In genomic region chr9:27529316-27530278, GRCh38 we compare ENCODE assay signal across 8 cellular contexts. TPM values are rescaled to one million over a fixed set of nuclear protein-coding genes. Genes with fewer than 3 reads are reported as not detected.
DNase-seq lines count a peak whose midpoint lies in the region; ATAC-seq, FAIRE-seq and TF ChIP-seq lines count a peak whose summit lies in the region.

Gene MOB3B (minus strand): TSS chr9:27529814. CDS start chr9:27455550, 74,264 bp downstream.

- peak within 1 kb of the TSS; percentile 75; the same call in 1 of the 2 replicates for H2BK12ac ChIP-seq in H1 (ENCODE audit: low read depth, low read length)

- no peaks in the 10 kb centered on the region for H3K36me3 ChIP-seq in H1 (ENCODE audit: control insufficient read depth in 2 of 4, insufficient read depth in 4 of 4, low read length in 3 of 4)

- peaks cover 2 to 11% (median 6%) of the 10 kb centered on the region in 4 experiments; a peak in 5 of 7 replicates for H3K4me1 ChIP-seq in H1 (replicated peaks in 1 of 4; ENCODE audit: control insufficient read depth in 3 of 4, insufficient read depth in 4 of 4, low read length in 3 of 4)

- H3K4me3 ChIP-seq in AG10803 (ENCODE audit: low read length) (peak within 1 kb of the TSS; percentile 66), H1 (ENCODE audit: extremely low read depth in 1 of 4, insufficient read depth in 2 of 4, low read depth in 3 of 4, low read length in 4 of 4) (peak within 1 kb of the TSS; percentile 79 to 95 (median 86))

- peak; percentile 83 to 85 for TF ChIP-seq RAD21 in H1 (IDR thresholded peaks at IDR 0.05 in 1 of 2, conservative IDR thresholded peaks at IDR 0.05 in 1 of 2; ENCODE audit: low read depth in 2 of 2, low read length in 2 of 2)

- no peak within 1 kb of the TSS for H3K14ac ChIP-seq in H1 (ENCODE audit: insufficient read length)

- peak within 1 kb of the TSS; percentile 58 to 81 (median 70) for H3K9ac ChIP-seq in H1 (replicated peaks in 1 of 4; ENCODE audit: extremely low read depth in 1 of 4, low read depth in 3 of 4, low read length in 3 of 4)

- TF ChIP-seq CTCF in AG10803 (conservative IDR thresholded peaks at IDR 0.05; ENCODE audit: low read length), result peak; percentile 67
- TF ChIP-seq CTCF in H1 (IDR thresholded peaks at IDR 0.05; ENCODE audit: control extremely low read depth in 1 of 3, insufficient read depth in 1 of 3, low read depth in 1 of 3, low read length in 3 of 3), result peak; percentile 84 to 90 (median 85)

- no peak within 1 kb of the TSS for H4K91ac ChIP-seq in H1 (replicated peaks; ENCODE audit: insufficient read length, low read length)

- TF ChIP-seq POLR2A in H1 (IDR thresholded peaks at IDR 0.05; ENCODE audit: control extremely low read depth in 1 of 2, low read depth in 2 of 2, low read length in 2 of 2), result 0 out of 3 replicates have a peak, but pooled peaks of 1 of the 2 experiments have one; percentile 11

- peaks cover 0 to 3% (median under 1%) of the 10 kb centered on the region in 4 experiments; a peak in 2 of 7 replicates for H3K27me3 ChIP-seq in H1 (replicated peaks in 1 of 4; ENCODE audit: control insufficient read depth in 3 of 4, extremely low read depth in 1 of 4, insufficient read depth in 3 of 4, low read length in 3 of 4)

- H3K18ac ChIP-seq in H1 (ENCODE audit: extremely low read depth, low read length), result peak within 1 kb of the TSS; percentile 53

- FAIRE-seq in H1 (lab: Jason Lieb, UNC), result no peak

- H2AFZ ChIP-seq in H1 (ENCODE audit: low read length), result peak within 1 kb of the TSS; percentile 62; the same call in 1 of the 2 replicates

- H2BK15ac ChIP-seq in H1 (ENCODE audit: low read length), result peak within 1 kb of the TSS; percentile 84; the same call in 1 of the 2 replicates

- H2AK5ac ChIP-seq in H1 (ENCODE audit: low read depth, low read length), result no peak within 1 kb of the TSS

- no peak within 1 kb of the TSS for H2BK120ac ChIP-seq in H1 (replicated peaks; ENCODE audit: low read depth, low read length)

- peak; percentile 72 for ATAC-seq in GM19025 (IDR thresholded peaks at IDR 0.05; ENCODE audit: low read depth, unreplicated experiment)
- peak; percentile 89 for ATAC-seq in HG03196 (IDR thresholded peaks at IDR 0.05; ENCODE audit: unreplicated experiment)

- POLR2A ChIA-PET in H1 (lab: Charles Lee; ENCODE audit: partially characterized antibody), result interaction anchor here (1.1 to 1.3 kb wide), 3 partner anchors 9 to 196 kb away, joined by 3 to 5 read pairs (median 4); no protein-coding TSS in a partner anchor

- no peaks in the 10 kb centered on the region for H3K9me3 ChIP-seq in H1 (ENCODE audit: insufficient read depth in 2 of 2, low read depth in 1 of 2, low read length in 1 of 2)

- no peaks in the 10 kb centered on the region for H3K79me2 ChIP-seq in H1 (ENCODE audit: control insufficient read depth in 1 of 2, insufficient read depth in 2 of 2, low read length in 2 of 2)

- peak within 1 kb of the TSS; percentile 63; the same call in 1 of the 2 replicates for H2BK5ac ChIP-seq in H1 (ENCODE audit: low read depth, low read length)

- no peak within 1 kb of the TSS for H2BK20ac ChIP-seq in H1 (ENCODE audit: low read length)

- H3K27ac ChIP-seq in H1 (ENCODE audit: low read depth, low read length), result peak within 1 kb of the TSS; percentile 67; the same call in 1 of the 2 replicates

- H3K79me1 ChIP-seq in H1 (ENCODE audit: low read depth, low read length), result no peaks in the 10 kb centered on the region; the same call in 1 of the 2 replicates

- TF ChIP-seq EP300 in H1 (IDR thresholded peaks at IDR 0.05; ENCODE audit: borderline replicate concordance in 1 of 2, low read depth in 2 of 2, low read length in 2 of 2), result no peak

- no peak within 1 kb of the TSS for H3K4ac ChIP-seq in H1 (replicated peaks; ENCODE audit: insufficient read length, low read depth, low read length)

- H3K56ac ChIP-seq in H1 (replicated peaks; ENCODE audit: insufficient read length, low read depth, low read length), result no peak within 1 kb of the TSS

- peak within 1 kb of the TSS; percentile 12 for H4K5ac ChIP-seq in H1 (ENCODE audit: insufficient read length, low read depth, low read length)

- H3K4me2 ChIP-seq in H1 (ENCODE audit: insufficient read depth in 1 of 2, low read depth in 2 of 2, low read length in 2 of 2), result peak within 1 kb of the TSS; percentile 98

- 3% methylated on average over 74 of the region's 74 CpGs; no CpG with 5 or more reads in 1 of the 2 experiments for WGBS in H1 (ENCODE audit: extremely low coverage in 1 of 2, insufficient coverage in 1 of 2, insufficient read length in 1 of 2, insufficient replicate concordance in 2 of 2, low coverage in 1 of 2, low lambda C conversion rate in 2 of 2, missing lambda C conversion rate in 1 of 2), 2 experiments

- DNase-seq in AG10803 (ENCODE audit: low read depth), result peak; percentile 60
- peak; percentile 53 for DNase-seq in NCI-H526 treated with DMSO at 0.1 percent for 48 hours (lab: John Stamatoyannopoulos, UW)
- peak; percentile 30 for DNase-seq in activated CD8-positive, alpha-beta memory T cell treated with anti-CD3 and anti-CD28 coated beads, Interleukin-2, amount 50 U/mL, for 1 hour (ENCODE audit: extremely low read depth)
- DNase-seq in H1 (ENCODE audit: low read depth in 1 of 2, low spot score in 2 of 2), result peak in 1 of 2 experiments; percentile 97
- DNase-seq in mesenteric fat pad (ENCODE audit: low spot score), result peak; percentile 95
- peak; percentile 49 for DNase-seq in stimulated activated CD8-positive, alpha-beta memory T cell treated with anti-CD3 and anti-CD28 coated beads, Interleukin-15, amount 100 ng/mL, for 1 hour (ENCODE audit: low read depth)

- H3K23me2 ChIP-seq in H1 (ENCODE audit: low read depth, low read length), result peaks cover 14% of the 10 kb centered on the region; the same call in 1 of the 2 replicates

- CTCF ChIA-PET in H1 (lab: Charles Lee; ENCODE audit: partially characterized antibody), result interaction anchor here (0.5 to 3.3 kb wide), 36 partner anchors 9 to 324 kb away, joined by 3 to 36 read pairs (median 4); no protein-coding TSS in a partner anchor

- H4K20me1 ChIP-seq in H1 (replicated peaks in 1 of 2; ENCODE audit: control insufficient read depth in 1 of 2, insufficient read depth in 2 of 2, low read length in 2 of 2), result no peaks in the 10 kb centered on the region

- H4K8ac ChIP-seq in H1 (ENCODE audit: extremely low read depth, insufficient read depth, low read length), result peak within 1 kb of the TSS; percentile 68

- no peak within 1 kb of the TSS for H3K23ac ChIP-seq in H1 (ENCODE audit: insufficient read length)

TF ChIP-seq in H1, 55 proteins besides CTCF, POLR2A, EP300 and RAD21 (continues in another document):
- TF ChIP-seq EGR1 (IDR thresholded peaks at IDR 0.05; ENCODE audit: borderline replicate concordance, low read depth, low read length), result no peak
- TF ChIP-seq YY1 (IDR thresholded peaks at IDR 0.05; ENCODE audit: low read depth, low read length), result no peak
- peak; percentile 47 for TF ChIP-seq ASH2L (IDR thresholded peaks at IDR 0.05; ENCODE audit: low read length)
- TF ChIP-seq KDM5A (IDR thresholded peaks at IDR 0.05; ENCODE audit: low read length), result no peak
- no peak for TF ChIP-seq SAP30 (IDR thresholded peaks at IDR 0.05; ENCODE audit: insufficient read depth, insufficient replicate concordance, low read length)
- TF ChIP-seq BRCA1 (IDR thresholded peaks at IDR 0.05; ENCODE audit: low read depth, low read length), result no peak
- no peak for TF ChIP-seq POLR2AphosphoS5 (IDR thresholded peaks at IDR 0.05; ENCODE audit: low read depth, low read length)
- TF ChIP-seq, protein P1, sequence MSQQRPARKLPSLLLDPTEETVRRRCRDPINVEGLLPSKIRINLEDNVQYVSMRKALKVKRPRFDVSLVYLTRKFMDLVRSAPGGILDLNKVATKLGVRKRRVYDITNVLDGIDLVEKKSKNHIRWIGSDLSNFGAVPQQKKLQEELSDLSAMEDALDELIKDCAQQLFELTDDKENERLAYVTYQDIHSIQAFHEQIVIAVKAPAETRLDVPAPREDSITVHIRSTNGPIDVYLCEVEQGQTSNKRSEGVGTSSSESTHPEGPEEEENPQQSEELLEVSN (IDR thresholded peaks at IDR 0.05), result no peak
- no peak for TF ChIP-seq NANOG (IDR thresholded peaks at IDR 0.05; ENCODE audit: insufficient read depth, low read depth, low read length, poor library complexity, severe bottlenecking)
- no peak for TF ChIP-seq GTF2F1 (IDR thresholded peaks at IDR 0.05; ENCODE audit: borderline replicate concordance, low read depth, low read length)
- no peak for TF ChIP-seq SP2 (IDR thresholded peaks at IDR 0.05; ENCODE audit: low read length)
- no peak for TF ChIP-seq SIX5 (IDR thresholded peaks at IDR 0.05; ENCODE audit: low read depth, low read length)
- TF ChIP-seq NRF1 (IDR thresholded peaks at IDR 0.05; ENCODE audit: low read depth, low read length), result no peak; the same call in 1 of the 2 replicates
- TF ChIP-seq RFX5 (IDR thresholded peaks at IDR 0.05; ENCODE audit: borderline replicate concordance, low read depth, low read length), result no peak
- no peak for TF ChIP-seq HDAC6 (IDR thresholded peaks at IDR 0.05; ENCODE audit: low read depth, low read length)
- no peak for TF ChIP-seq SIRT6 (IDR thresholded peaks at IDR 0.05; ENCODE audit: low read length)
- no peak for TF ChIP-seq SP1 (IDR thresholded peaks at IDR 0.05; ENCODE audit: low read depth, low read length)
- TF ChIP-seq TEAD4 (IDR thresholded peaks at IDR 0.05; ENCODE audit: low read depth, low read length), result no peak
- no peak for TF ChIP-seq SRF (IDR thresholded peaks at IDR 0.05; ENCODE audit: low read depth, low read length)
- TF ChIP-seq KDM1A (IDR thresholded peaks at IDR 0.05; ENCODE audit: borderline replicate concordance, low read length), result no peak
- no peak for TF ChIP-seq ZNF274 (IDR thresholded peaks at IDR 0.05; ENCODE audit: borderline replicate concordance, extremely low read depth, low read length)
- TF ChIP-seq EZH2 (IDR thresholded peaks at IDR 0.05; ENCODE audit: low read depth, low read length, severe bottlenecking), result peak; percentile 38
- TF ChIP-seq BCL11A (IDR thresholded peaks at IDR 0.05; ENCODE audit: low read depth in 2 of 2, low read length in 2 of 2), result no peak
- peak; percentile 89 for TF ChIP-seq RBBP5 (IDR thresholded peaks at IDR 0.05; ENCODE audit: borderline replicate concordance, low read depth, low read length)

RNA-seq across cellular contexts. Expression of gene MOB3B, which starts in this region (rescaled TPM):
- total RNA-seq in H1 (2021; fragmentation: NEBNext Ultra II Directional; extraction: Animal tissue kit (Norgen Biotek cat#: 25700)), result 14.9 and 16.1 TPM in 2 replicates
- polyA plus RNA-seq in H1 (2011; rRNA removed), result 6.9 and 12.7 TPM in 2 replicates
- polyA plus RNA-seq in H1 (2011; cell fraction: cytosol; rRNA removed), result 8.9 TPM
- 5.2 TPM for polyA plus RNA-seq in H1 (2011; cell fraction: nucleus; rRNA removed)
- polyA plus RNA-seq in H1 (2012, experiment 1 of 2), result 9.6 to 12.9 TPM (median 10.4 TPM) in 4 replicates
- polyA plus RNA-seq in H1 (2012, experiment 2 of 2), result 5.1 TPM
- 13.6 TPM for polyA plus RNA-seq in H1 (2013, experiment 1 of 2)
- polyA plus RNA-seq in H1 (2013, experiment 2 of 2), result 14.4 TPM
- 29.0 and 38.6 TPM in 2 replicates for polyA minus RNA-seq in H1 (2011; rRNA and poly(A)+ RNA removed)
- 10.9 TPM for polyA minus RNA-seq in H1 (2011; cell fraction: cytosol; rRNA and poly(A)+ RNA removed)
- 20.8 TPM for polyA minus RNA-seq in H1 (2011; cell fraction: nucleus; rRNA and poly(A)+ RNA removed)
- total RNA-seq in mesenteric fat pad, result 3.8 TPM
